ENCODE assay signal across 8 cellular contexts in the genomic region with DNA sequence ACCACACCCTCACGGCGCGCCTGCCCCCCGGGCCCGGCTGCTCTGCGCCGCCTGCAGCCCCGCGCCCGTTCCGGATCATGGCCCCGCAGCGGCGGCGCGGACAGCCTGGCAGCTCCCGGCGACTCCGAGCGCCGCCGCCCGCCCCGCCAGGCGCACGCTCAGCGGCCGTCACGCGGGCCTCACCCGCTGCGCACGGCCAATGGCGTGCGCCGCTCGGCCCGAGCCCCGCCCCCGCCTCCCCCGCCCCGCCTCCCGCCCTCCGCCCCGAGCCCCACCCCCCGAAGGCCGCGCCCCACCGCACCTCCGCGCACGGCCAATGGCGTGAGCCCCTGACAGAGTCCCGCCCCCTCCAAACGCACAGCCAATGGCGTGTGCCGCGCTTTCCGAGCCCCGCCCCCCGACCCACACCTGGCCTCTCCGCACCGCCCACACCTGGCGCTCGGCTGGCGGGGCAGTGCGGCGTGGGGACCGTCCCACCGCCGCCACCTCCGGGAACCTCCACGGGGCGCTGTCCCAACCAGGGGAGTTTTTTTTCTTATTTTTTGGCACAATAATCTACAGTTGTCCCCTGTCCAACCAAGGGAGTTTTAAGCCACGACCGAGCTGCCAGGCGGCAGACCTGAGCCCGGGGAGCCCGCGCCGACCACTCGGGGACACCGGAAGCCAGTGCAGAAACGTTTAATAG. TPM values are rescaled to one million over a fixed set of nuclear protein-coding genes. Genes with fewer than 3 reads are reported as not detected.
DNase-seq lines count a peak whose midpoint lies in the region; ATAC-seq and TF ChIP-seq lines count a peak whose summit lies in the region.

A gene (minus strand): TSS at position 123 of the 685 bp plus-strand sequence. CDS start 44 bp downstream, at position 79.

- TF ChIP-seq CTCF in GM12875 (IDR thresholded peaks at IDR 0.05; ENCODE audit: borderline replicate concordance, insufficient read depth, low read depth, low read length): no peak
- no peak for TF ChIP-seq CTCF in right atrium auricular region (IDR thresholded peaks at IDR 0.05)
- no peak for TF ChIP-seq CTCF in uterus (IDR thresholded peaks at IDR 0.05)

- no peaks in the 10 kb centered on the region for H3K27me3 ChIP-seq in right atrium auricular region
- H3K27me3 ChIP-seq in uterus: no peaks in the 10 kb centered on the region

- intact Hi-C loops in T-helper 2 cell treated with Interferon-gamma antibody and Interleukin-4, amounts not matched to agents 100 ng/mL and 5 ng/mL, for 36 hours (cut with micrococcal nuclease): loop anchor here (1.0 to 2.0 kb wide), 3 partner anchors 19 to 51 kb away; a partner anchor contains a TSS
- intact Hi-C loops in uterus (cut with DNase I; ENCODE audit: low total_unique reads): no loop called here

- TF ChIP-seq POLR2A in uterus (IDR thresholded peaks at IDR 0.05): peak in 1 of 2 donors; percentile 56

- H3K4me1 ChIP-seq in right atrium auricular region (peaks cover 0 to 17% of the 10 kb centered on the region in 2 donors), uterus (peaks cover 0 to 4% of the 10 kb centered on the region in 2 donors)

- peak within 1 kb of the TSS; percentile 76 for H3K27ac ChIP-seq in angular gyrus (ENCODE audit: low read depth, low read length)
- peak within 1 kb of the TSS; percentile 58 to 65 for H3K27ac ChIP-seq in right atrium auricular region
- peak within 1 kb of the TSS; percentile 38 to 81 for H3K27ac ChIP-seq in uterus

- peak; percentile 72 for ATAC-seq in HG02852 (IDR thresholded peaks at IDR 0.05; ENCODE audit: unreplicated experiment)

- H3K9me3 ChIP-seq in right atrium auricular region: no peaks in the 10 kb centered on the region
- no peaks in the 10 kb centered on the region for H3K9me3 ChIP-seq in uterus

- H3K36me3 ChIP-seq in right atrium auricular region (peaks cover 27% of the 10 kb centered on the region), uterus (no peaks in the 10 kb centered on the region)

- DNase-seq in NCI-H187 (lab: John Stamatoyannopoulos, UW) (peak; percentile 42 to 93), right atrium auricular region (ENCODE audit: low spot score) (peak; percentile 88), putamen (ENCODE audit: low spot score) (peak; percentile 92), uterus (peak; percentile 89 to 90)

- peak within 1 kb of the TSS; percentile 74 for H3K4me3 ChIP-seq in GM12875 (ENCODE audit: low read depth, low read length)
- peak within 1 kb of the TSS; percentile 66 to 79 for H3K4me3 ChIP-seq in right atrium auricular region
- H3K4me3 ChIP-seq in uterus: peak within 1 kb of the TSS; percentile 46 to 83

RNA-seq across cellular contexts. Expression of the gene that starts here (rescaled TPM):
- 35.0 and 39.1 TPM in 2 replicates for total RNA-seq in T-helper 2 cell treated with Interferon-gamma antibody and Interleukin-4, amounts not matched to agents 100 ng/mL and 5 ng/mL, for 36 hours
- 10 to 100 TPM; 23.3 to 26.1 TPM for total RNA-seq in right atrium auricular region
- 10 to 100 TPM in 3 of 4 donors, 1 to 10 TPM in 1; 4.1 to 27.7 (median 18.8) TPM for total RNA-seq in uterus

Comparison
In these comparisons a context has a peak if more than half of its experiments do, and no peak if none do; other contexts are left out.
1. Peak in every context shown above with its lines: DNase-seq, ATAC-seq, H3K4me3 ChIP-seq and H3K27ac ChIP-seq.